ENCODE assay signal across 16 cellular contexts in genomic region chr19:53958168-53958571, GRCh38. TPM values are rescaled to one million over a fixed set of nuclear protein-coding genes. Genes with fewer than 3 reads are reported as not detected.
DNase-seq lines count a peak whose midpoint lies in the region; ATAC-seq and TF ChIP-seq lines count a peak whose summit lies in the region.
"Had no signal": no experiment of that assay in that cellular context is flagged by ENCODE, and none has a peak within 500 bp of the region (broad histone marks: within the 10 kb centered on the region; RNA-seq: fewer than 3 reads in every experiment).

No MANE protein-coding gene starts in this region.

- peaks cover 0 to 5% of the 10 kb centered on the region in 2 donors for H3K36me3 Mint-ChIP-seq in activated naive CD4-positive, alpha-beta T cell treated with anti-CD3 and anti-CD28 coated beads, Interleukin-2, amount 50 U/mL, for 72 hours

- DNase-seq in NCI-H1417 (lab: John Stamatoyannopoulos, UW), result peak in 2 of 3 experiments; percentile 33 to 54
- no peak for DNase-seq in NCI-H1417 treated with DMSO at 0.1 percent for 48 hours (lab: John Stamatoyannopoulos, UW)
- peak; percentile 84 for DNase-seq in NCI-H748 (lab: John Stamatoyannopoulos, UW; ENCODE audit: unreplicated experiment)
- DNase-seq in head of caudate nucleus, result peak; percentile 29 to 89 (median 74)
- DNase-seq in osteoblast (ENCODE audit: insufficient read length, low spot score, missing footprints), result peak; percentile 65
- no peak for DNase-seq in kidney glomerular epithelial cell (lab: John Stamatoyannopoulos, UW)
- no peak for DNase-seq in activated naive CD4-positive, alpha-beta T cell treated with anti-CD3 and anti-CD28 coated beads, Interleukin-2, amount 50 U/mL, for 72 hours (ENCODE audit: low spot score in 2 of 2)
- DNase-seq in Kasumi-1 (lab: John Stamatoyannopoulos, UW), result no peak
- DNase-seq: activated CD8-positive, alpha-beta T cell treated with anti-CD3 and anti-CD28 coated beads for 36 hours; activated gamma-delta T cell treated with Interleukin-2 at 50 U/mL for 16 hours; KBM-7; NCI-H1930; stimulated activated CD4-positive, alpha-beta T cell treated with anti-CD3 and anti-CD28 coated beads, Interleukin-12 subunit alpha, Interleukin-12 subunit beta, amount 100 ng/mL, for 4 hours had no signal

- H3K9me3 Mint-ChIP-seq in activated naive CD4-positive, alpha-beta T cell treated with anti-CD3 and anti-CD28 coated beads, Interleukin-2, amount 50 U/mL, for 72 hours, result no peaks in the 10 kb centered on the region
- H3K9me3 Mint-ChIP-seq: activated CD8-positive, alpha-beta T cell treated with anti-CD3 and anti-CD28 coated beads for 36 hours had no signal

- no peak overlapping the region for H2AFZ ChIP-seq in osteoblast (ENCODE audit: low read length)

- no peak for TF ChIP-seq CTCF in osteoblast (IDR thresholded peaks at IDR 0.05; ENCODE audit: extremely low read depth, low read depth, low read length)

- no peaks in the 10 kb centered on the region for H3K79me2 ChIP-seq in osteoblast (ENCODE audit: insufficient read depth, low read length)

- intact Hi-C loops in head of caudate nucleus (cut with DNase I), result no loop called here

- H3K27ac Mint-ChIP-seq in activated naive CD4-positive, alpha-beta T cell treated with anti-CD3 and anti-CD28 coated beads, Interleukin-2, amount 50 U/mL, for 72 hours, result no peak overlapping the region
- H3K27ac Mint-ChIP-seq: activated CD8-positive, alpha-beta T cell treated with anti-CD3 and anti-CD28 coated beads for 36 hours had no signal

- no peak overlapping the region for H3K27ac ChIP-seq in osteoblast (ENCODE audit: low read depth, low read length)
- H3K27ac ChIP-seq: thoracic aorta had no signal

- H3K36me3 ChIP-seq in osteoblast (ENCODE audit: insufficient read depth, low read length), result no peaks in the 10 kb centered on the region
- H3K36me3 ChIP-seq: thoracic aorta had no signal

- no peaks in the 10 kb centered on the region for H3K4me1 ChIP-seq in osteoblast (ENCODE audit: insufficient read depth, low read length)

- H3K27me3 ChIP-seq in osteoblast (ENCODE audit: insufficient read depth, low read length), result peaks cover 55% of the 10 kb centered on the region

- H3K9me3 ChIP-seq in osteoblast (ENCODE audit: low read depth, low read length), result no peaks in the 10 kb centered on the region
- H3K9me3 ChIP-seq: thoracic aorta had no signal

- no peak for ATAC-seq in activated naive CD4-positive, alpha-beta T cell treated with anti-CD3 and anti-CD28 coated beads, Interleukin-2, amount 50 U/mL, for 72 hours
- ATAC-seq: activated CD8-positive, alpha-beta T cell treated with anti-CD3 and anti-CD28 coated beads for 36 hours had no signal

- no peak overlapping the region for H3K4me2 ChIP-seq in osteoblast (ENCODE audit: insufficient read depth, low read length)

- no peaks in the 10 kb centered on the region for H4K20me1 ChIP-seq in osteoblast (ENCODE audit: insufficient read depth, low read length)

- H3K4me3 ChIP-seq in osteoblast (ENCODE audit: insufficient read depth, low read length), result no peak overlapping the region
- H3K4me3 ChIP-seq: lung, thoracic aorta had no signal

RNA-seq across cellular contexts. Expression of gene CACNG8, which starts 4.6 kb away (rescaled TPM):
- not detected in 2 replicates for total RNA-seq in osteoblast
- not detected for total RNA-seq in activated naive CD4-positive, alpha-beta T cell treated with anti-CD3 and anti-CD28 coated beads, Interleukin-2, amount 50 U/mL, for 72 hours
- total RNA-seq: activated CD8-positive, alpha-beta T cell treated with anti-CD3 and anti-CD28 coated beads for 36 hours; bronchial epithelial cell; thoracic aorta had no signal

RNA-seq across cellular contexts. Expression of gene CACNG6, which starts 33.3 kb away (rescaled TPM):
- total RNA-seq in osteoblast, result 0.36 TPM in 1 of 2 replicates, not detected in the other
- total RNA-seq in activated naive CD4-positive, alpha-beta T cell treated with anti-CD3 and anti-CD28 coated beads, Interleukin-2, amount 50 U/mL, for 72 hours, result not detected
- total RNA-seq: activated CD8-positive, alpha-beta T cell treated with anti-CD3 and anti-CD28 coated beads for 36 hours; thoracic aorta had no signal

RNA-seq across cellular contexts. Expression of gene CACNG7, which starts 49.1 kb away (rescaled TPM):
- total RNA-seq in osteoblast, result not detected in 2 replicates
- not detected for total RNA-seq in activated naive CD4-positive, alpha-beta T cell treated with anti-CD3 and anti-CD28 coated beads, Interleukin-2, amount 50 U/mL, for 72 hours
- total RNA-seq: activated CD8-positive, alpha-beta T cell treated with anti-CD3 and anti-CD28 coated beads for 36 hours; bronchial epithelial cell; lung; thoracic aorta had no signal

Comparison
In these comparisons a context has a peak if more than half of its experiments do, and no peak if none do; other contexts are left out.
1. DNase-seq: peak in NCI-H1417 (2 of 3), NCI-H748 (single experiment), head of caudate nucleus (42 of 42) and osteoblast (single experiment); none in NCI-H1417 treated with DMSO at 0.1 percent for 48 hours (single experiment), kidney glomerular epithelial cell (single experiment), activated naive CD4-positive, alpha-beta T cell treated with anti-CD3 and anti-CD28 coated beads, Interleukin-2, amount 50 U/mL, for 72 hours (0 of 2) and Kasumi-1 (0 of 2).